In the genomic region with DNA sequence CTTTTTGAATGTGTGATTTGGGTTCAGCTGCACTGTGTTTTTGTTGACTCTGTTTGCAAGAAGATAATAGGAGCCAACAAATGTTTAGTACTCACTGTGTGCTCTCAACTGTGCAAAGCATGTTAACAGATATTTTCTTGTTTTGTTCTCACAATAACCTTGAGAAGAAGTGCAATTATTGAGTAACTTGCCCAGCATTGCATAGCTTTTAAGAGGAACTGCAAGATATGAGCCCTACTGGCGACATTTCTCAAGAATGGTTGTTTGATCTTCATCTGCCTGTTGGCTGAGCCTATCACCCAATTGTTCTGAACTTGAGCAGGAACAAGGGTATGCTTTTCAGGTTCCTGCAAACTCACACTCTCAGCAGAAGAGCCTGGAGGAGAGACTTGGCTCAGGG, we compare ENCODE assay signal across 1 cellular context.
TF ChIP-seq lines count a peak whose summit lies in the region.

No MANE protein-coding gene starts in this region.

TF ChIP-seq in GM23338, 12 proteins besides CTCF, POLR2A, EP300 and RAD21 (continued from another document):
- TF ChIP-seq, protein P1, sequence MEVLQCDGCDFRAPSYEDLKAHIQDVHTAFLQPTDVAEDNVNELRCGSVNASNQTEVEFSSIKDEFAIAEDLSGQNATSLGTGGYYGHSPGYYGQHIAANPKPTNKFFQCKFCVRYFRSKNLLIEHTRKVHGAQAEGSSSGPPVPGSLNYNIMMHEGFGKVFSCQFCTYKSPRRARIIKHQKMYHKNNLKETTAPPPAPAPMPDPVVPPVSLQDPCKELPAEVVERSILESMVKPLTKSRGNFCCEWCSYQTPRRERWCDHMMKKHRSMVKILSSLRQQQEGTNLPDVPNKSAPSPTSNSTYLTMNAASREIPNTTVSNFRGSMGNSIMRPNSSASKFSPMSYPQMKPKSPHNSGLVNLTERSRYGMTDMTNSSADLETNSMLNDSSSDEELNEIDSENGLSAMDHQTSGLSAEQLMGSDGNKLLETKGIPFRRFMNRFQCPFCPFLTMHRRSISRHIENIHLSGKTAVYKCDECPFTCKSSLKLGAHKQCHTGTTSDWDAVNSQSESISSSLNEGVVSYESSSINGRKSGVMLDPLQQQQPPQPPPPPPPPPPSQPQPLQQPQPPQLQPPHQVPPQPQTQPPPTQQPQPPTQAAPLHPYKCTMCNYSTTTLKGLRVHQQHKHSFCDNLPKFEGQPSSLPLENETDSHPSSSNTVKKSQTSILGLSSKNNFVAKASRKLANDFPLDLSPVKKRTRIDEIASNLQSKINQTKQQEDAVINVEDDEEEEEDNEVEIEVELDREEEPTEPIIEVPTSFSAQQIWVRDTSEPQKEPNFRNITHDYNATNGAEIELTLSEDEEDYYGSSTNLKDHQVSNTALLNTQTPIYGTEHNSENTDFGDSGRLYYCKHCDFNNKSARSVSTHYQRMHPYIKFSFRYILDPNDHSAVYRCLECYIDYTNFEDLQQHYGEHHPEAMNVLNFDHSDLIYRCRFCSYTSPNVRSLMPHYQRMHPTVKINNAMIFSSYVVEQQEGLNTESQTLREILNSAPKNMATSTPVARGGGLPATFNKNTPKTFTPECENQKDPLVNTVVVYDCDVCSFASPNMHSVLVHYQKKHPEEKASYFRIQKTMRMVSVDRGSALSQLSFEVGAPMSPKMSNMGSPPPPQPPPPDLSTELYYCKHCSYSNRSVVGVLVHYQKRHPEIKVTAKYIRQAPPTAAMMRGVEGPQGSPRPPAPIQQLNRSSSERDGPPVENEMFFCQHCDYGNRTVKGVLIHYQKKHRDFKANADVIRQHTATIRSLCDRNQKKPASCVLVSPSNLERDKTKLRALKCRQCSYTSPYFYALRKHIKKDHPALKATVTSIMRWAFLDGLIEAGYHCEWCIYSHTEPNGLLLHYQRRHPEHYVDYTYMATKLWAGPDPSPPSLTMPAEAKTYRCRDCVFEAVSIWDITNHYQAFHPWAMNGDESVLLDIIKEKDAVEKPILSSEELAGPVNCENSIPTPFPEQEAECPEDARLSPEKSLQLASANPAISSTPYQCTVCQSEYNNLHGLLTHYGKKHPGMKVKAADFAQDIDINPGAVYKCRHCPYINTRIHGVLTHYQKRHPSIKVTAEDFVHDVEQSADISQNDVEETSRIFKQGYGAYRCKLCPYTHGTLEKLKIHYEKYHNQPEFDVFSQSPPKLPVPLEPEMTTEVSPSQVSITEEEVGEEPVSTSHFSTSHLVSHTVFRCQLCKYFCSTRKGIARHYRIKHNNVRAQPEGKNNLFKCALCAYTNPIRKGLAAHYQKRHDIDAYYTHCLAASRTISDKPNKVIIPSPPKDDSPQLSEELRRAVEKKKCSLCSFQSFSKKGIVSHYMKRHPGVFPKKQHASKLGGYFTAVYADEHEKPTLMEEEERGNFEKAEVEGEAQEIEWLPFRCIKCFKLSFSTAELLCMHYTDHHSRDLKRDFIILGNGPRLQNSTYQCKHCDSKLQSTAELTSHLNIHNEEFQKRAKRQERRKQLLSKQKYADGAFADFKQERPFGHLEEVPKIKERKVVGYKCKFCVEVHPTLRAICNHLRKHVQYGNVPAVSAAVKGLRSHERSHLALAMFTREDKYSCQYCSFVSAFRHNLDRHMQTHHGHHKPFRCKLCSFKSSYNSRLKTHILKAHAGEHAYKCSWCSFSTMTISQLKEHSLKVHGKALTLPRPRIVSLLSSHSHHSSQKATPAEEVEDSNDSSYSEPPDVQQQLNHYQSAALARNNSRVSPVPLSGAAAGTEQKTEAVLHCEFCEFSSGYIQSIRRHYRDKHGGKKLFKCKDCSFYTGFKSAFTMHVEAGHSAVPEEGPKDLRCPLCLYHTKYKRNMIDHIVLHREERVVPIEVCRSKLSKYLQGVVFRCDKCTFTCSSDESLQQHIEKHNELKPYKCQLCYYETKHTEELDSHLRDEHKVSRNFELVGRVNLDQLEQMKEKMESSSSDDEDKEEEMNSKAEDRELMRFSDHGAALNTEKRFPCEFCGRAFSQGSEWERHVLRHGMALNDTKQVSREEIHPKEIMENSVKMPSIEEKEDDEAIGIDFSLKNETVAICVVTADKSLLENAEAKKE (CRISPR knock-in tag; IDR thresholded peaks at IDR 0.05): no peak
- no peak for TF ChIP-seq ZNF114 (CRISPR knock-in tag; IDR thresholded peaks at IDR 0.05)
